In the genomic region with DNA sequence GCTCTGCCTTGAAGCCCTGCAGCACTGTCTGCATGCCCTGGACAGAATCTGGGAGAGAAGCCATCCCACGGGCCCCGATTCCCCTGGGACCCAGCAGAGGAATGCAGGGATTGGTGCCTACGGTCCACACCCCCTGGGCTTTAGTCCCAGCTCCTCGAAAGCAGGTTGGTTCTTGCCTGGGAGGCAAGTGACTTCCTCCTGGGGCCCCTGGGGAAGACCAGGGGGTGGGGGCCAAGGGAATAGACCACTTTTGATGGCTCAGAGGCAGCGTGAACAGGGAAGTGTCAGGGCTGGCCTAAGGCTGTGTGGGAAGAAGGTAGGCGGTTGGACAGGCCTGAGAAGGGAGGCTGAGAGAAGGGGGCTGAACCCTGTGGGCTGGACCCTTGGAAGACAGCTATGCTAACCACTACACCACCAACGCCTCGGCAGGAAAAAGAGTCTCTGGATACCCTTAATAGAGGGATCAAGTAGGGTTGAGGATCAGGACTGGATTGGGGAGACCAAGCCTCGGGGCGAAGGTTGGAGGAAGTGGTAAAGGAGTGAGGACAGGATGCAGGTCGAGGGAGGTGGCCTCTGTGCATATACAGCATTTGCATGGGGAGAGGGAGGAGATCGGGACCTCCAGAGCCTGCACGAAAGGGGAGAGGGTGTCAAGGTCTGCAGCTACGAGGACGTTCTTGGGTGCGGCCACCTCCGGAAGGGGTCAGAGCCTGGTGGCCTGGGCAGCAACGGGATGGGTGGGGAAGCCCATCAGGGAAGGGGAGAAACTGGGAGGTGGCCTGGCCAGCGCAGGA, we compare ENCODE assay signal across 8 cellular contexts. TPM values are rescaled to one million over a fixed set of nuclear protein-coding genes. Genes with fewer than 3 reads are reported as not detected.
DNase-seq lines count a peak whose midpoint lies in the region; ATAC-seq, FAIRE-seq and TF ChIP-seq lines count a peak whose summit lies in the region.

No MANE protein-coding gene starts in this region.

- H3K4me3 ChIP-seq in DOHH2 (ENCODE audit: low read length) (peak overlapping the region; percentile 100), transverse colon (peak overlapping the region; percentile 93 to 99 (median 96))

- no peaks in the 10 kb centered on the region for H3K9me3 ChIP-seq in DOHH2 (ENCODE audit: control insufficient read depth, insufficient read depth, low read length)
- H3K9me3 ChIP-seq in transverse colon: no peaks in the 10 kb centered on the region

- WGBS in transverse colon (ENCODE audit: low coverage in 1 of 2), 2 donors: 0 to 1% methylated on average over 7 to 18 of the region's 19 CpGs

- no peak for TF ChIP-seq EP300 in transverse colon (IDR thresholded peaks at IDR 0.05; ENCODE audit: low read depth)

- ATAC-seq in GM21528 (IDR thresholded peaks at IDR 0.05; ENCODE audit: low FRiP score, unreplicated experiment): peak; percentile 14

- intact Hi-C loops in transverse colon (cut with DNase I; ENCODE audit: low total_unique reads): no loop called here

- H3K27ac ChIP-seq in DOHH2 (ENCODE audit: low read depth, low read length) (peak overlapping the region; percentile 86), cingulate gyrus (ENCODE audit: low read depth, low read length) (peak overlapping the region; percentile 83), transverse colon (peak overlapping the region; percentile 89 to 97 (median 94))

- peaks cover 38% of the 10 kb centered on the region for H3K79me2 ChIP-seq in DOHH2 (ENCODE audit: control insufficient read depth, low read length)

- peak overlapping the region; percentile 95 for H3K4me2 ChIP-seq in DOHH2 (ENCODE audit: low read length)

- no peak for TF ChIP-seq CTCF in DOHH2 (IDR thresholded peaks at IDR 0.05; ENCODE audit: low read depth, low read length, poor library complexity, severe bottlenecking)
- TF ChIP-seq CTCF in transverse colon (IDR thresholded peaks at IDR 0.05): no peak

- TF ChIP-seq POLR2A in transverse colon (IDR thresholded peaks at IDR 0.05): peak; percentile 7

- no peak for FAIRE-seq in HTR-8/SVneo (lab: Jason Lieb, UNC)

- DNase-seq in OCI-M1 (lab: John Stamatoyannopoulos, UW) (peak; percentile 56), lung microvascular endothelial cell (ENCODE audit: low read depth in 2 of 2) (peak; percentile 20 to 31), transverse colon (no peak), HTR-8/SVneo (ENCODE audit: insufficient read length, low spot score) (no peak), DMS153 (lab: John Stamatoyannopoulos, UW) (no peak)

- H3K9me2 ChIP-seq in DOHH2 (replicated peaks; ENCODE audit: control insufficient read depth, low read length): no peaks in the 10 kb centered on the region

- in situ Hi-C loops in transverse colon (cut with MboI; ENCODE audit: low pct_ligation_motif_present in 1 of 4, low pct_unique_long_range_greater_than_20kb in 1 of 4, low sequenced_read_pairs in 3 of 4): loop anchor here in 1 of 4 donors (10.0 kb wide), 1 partner anchor 72 kb away; the partner anchor contains the start of gene FEM1A

- no peaks in the 10 kb centered on the region for H3F3A ChIP-seq in DOHH2 (ENCODE audit: control insufficient read depth, insufficient read depth)

- H3K36me3 ChIP-seq in DOHH2 (ENCODE audit: control insufficient read depth, low read length): peaks cover 48% of the 10 kb centered on the region
- H3K36me3 ChIP-seq in transverse colon: peaks cover 0 to 21% (median 7%) of the 10 kb centered on the region in 4 donors

- H3K27me3 ChIP-seq in DOHH2 (ENCODE audit: control insufficient read depth, low read length) (no peaks in the 10 kb centered on the region), transverse colon (no peaks in the 10 kb centered on the region)

- H4K20me1 ChIP-seq in DOHH2 (ENCODE audit: control insufficient read depth, insufficient read depth, low read depth, low read length): peaks cover 13% of the 10 kb centered on the region

- H3K4me1 ChIP-seq in DOHH2 (ENCODE audit: control insufficient read depth, low read length): peaks cover 29% of the 10 kb centered on the region
- peaks cover 13 to 31% (median 20%) of the 10 kb centered on the region in 4 donors for H3K4me1 ChIP-seq in transverse colon

RNA-seq across cellular contexts. Expression of gene DPP9, which starts 0.8 kb away (rescaled TPM):
- 14.2 and 19.4 TPM in 2 replicates for total RNA-seq in lung microvascular endothelial cell
- total RNA-seq in transverse colon: 100 to 1,000 TPM in 2 of 4 donors, 10 to 100 TPM in 2; 74.1 to 320 (median 103) TPM

RNA-seq across cellular contexts. Expression of gene MYDGF, which starts 52.7 kb away (rescaled TPM):
- 138 and 149 TPM in 2 replicates for total RNA-seq in lung microvascular endothelial cell
- total RNA-seq in transverse colon: 10 to 100 TPM in 2 of 4 donors, 1 to 10 TPM in 2; 3.6 to 44.5 (median 22.0) TPM

Comparison
In these comparisons a context has a peak if more than half of its experiments do, and no peak if none do; other contexts are left out.
1. DNase-seq: peak in OCI-M1 (single experiment) and lung microvascular endothelial cell (2 of 2); none in transverse colon (single experiment), HTR-8/SVneo (single experiment) and DMS153 (single experiment).
2. Peak in every context shown above with its lines, with median percentiles within 50 percentile points of each other: H3K27ac ChIP-seq.